6 cellular contexts compared by ENCODE assay signal in genomic region chr19:17394891-17395415, GRCh38. TPM values are rescaled to one million over a fixed set of nuclear protein-coding genes. Genes with fewer than 3 reads are reported as not detected.
A peak's percentile ranks its signal among the peaks of the same experiment; 100 is the strongest.
DNase-seq lines count a peak whose midpoint lies in the region; ATAC-seq and TF ChIP-seq lines count a peak whose summit lies in the region.

No MANE protein-coding gene starts in this region.

- peak; percentile 17 to 54 for ATAC-seq in lower lobe of right lung

- intact Hi-C loops in lower lobe of right lung (cut with DNase I), result no loop called here

- peak; percentile 75 for DNase-seq in EL
- DNase-seq in NOMO-1 treated with dmso at 0.1 percent for 144 hours (lab: John Stamatoyannopoulos, UW; ENCODE audit: unreplicated experiment), result peak; percentile 61
- DNase-seq in activated naive CD8-positive, alpha-beta T cell treated with anti-CD3 and anti-CD28 coated beads for 36 hours, result peak; percentile 33
- peak; percentile 80 for DNase-seq in lower lobe of right lung
- DNase-seq in hippocampal formation (lab: John Stamatoyannopoulos, UW), result no peak
- DNase-seq in DMS79 (lab: John Stamatoyannopoulos, UW), result no peak

- H3K4me1 ChIP-seq in lower lobe of right lung, result peaks cover 31% of the 10 kb centered on the region

- H3K36me3 Mint-ChIP-seq in activated naive CD8-positive, alpha-beta T cell treated with anti-CD3 and anti-CD28 coated beads for 36 hours, result peaks cover 10% of the 10 kb centered on the region

- H3K4me3 ChIP-seq in lower lobe of right lung, result no peak overlapping the region

- H3K27me3 ChIP-seq in lower lobe of right lung (ENCODE audit: low read depth), result peaks cover 4% of the 10 kb centered on the region

- peaks cover 17% of the 10 kb centered on the region for H3K4me1 Mint-ChIP-seq in activated naive CD8-positive, alpha-beta T cell treated with anti-CD3 and anti-CD28 coated beads for 36 hours

- no peak overlapping the region for H3K27ac ChIP-seq in lower lobe of right lung

- H3K9me3 ChIP-seq in lower lobe of right lung, result no peaks in the 10 kb centered on the region

- H3K27ac Mint-ChIP-seq in activated naive CD8-positive, alpha-beta T cell treated with anti-CD3 and anti-CD28 coated beads for 36 hours, result no peak overlapping the region

- H3K27me3 Mint-ChIP-seq in activated naive CD8-positive, alpha-beta T cell treated with anti-CD3 and anti-CD28 coated beads for 36 hours, result peaks cover 5% of the 10 kb centered on the region

- H3K4me3 Mint-ChIP-seq in activated naive CD8-positive, alpha-beta T cell treated with anti-CD3 and anti-CD28 coated beads for 36 hours, result no peak overlapping the region

- peak; percentile 78 for TF ChIP-seq CTCF in lower lobe of right lung (IDR thresholded peaks at IDR 0.05)

- peaks cover 10% of the 10 kb centered on the region for H3K36me3 ChIP-seq in lower lobe of right lung

- H3K9me3 Mint-ChIP-seq in activated naive CD8-positive, alpha-beta T cell treated with anti-CD3 and anti-CD28 coated beads for 36 hours, result no peaks in the 10 kb centered on the region

RNA-seq across cellular contexts. Expression of gene CCDC194, which starts 1.0 kb away (rescaled TPM):
- total RNA-seq in activated naive CD8-positive, alpha-beta T cell treated with anti-CD3 and anti-CD28 coated beads for 36 hours, result 1 to 10 TPM in 1 of 2 experiments, under 1 TPM in 1; 0.96 to 1.6 TPM
- 1.5 TPM for total RNA-seq in lower lobe of right lung

RNA-seq across cellular contexts. Expression of gene BST2, which starts 10.5 kb away (rescaled TPM):
- 10 to 100 TPM; 92.6 to 98.6 TPM for total RNA-seq in activated naive CD8-positive, alpha-beta T cell treated with anti-CD3 and anti-CD28 coated beads for 36 hours
- total RNA-seq in lower lobe of right lung, result 165 TPM

RNA-seq across cellular contexts. Expression of gene PLVAP, which starts 17.8 kb away (rescaled TPM):
- total RNA-seq in activated naive CD8-positive, alpha-beta T cell treated with anti-CD3 and anti-CD28 coated beads for 36 hours, result not detected
- total RNA-seq in lower lobe of right lung, result 25.9 TPM

RNA-seq across cellular contexts. Expression of gene MVB12A, which starts 24.9 kb away (rescaled TPM):
- total RNA-seq in activated naive CD8-positive, alpha-beta T cell treated with anti-CD3 and anti-CD28 coated beads for 36 hours, result 10 to 100 TPM; 26.4 to 27.4 TPM
- 45.3 TPM for total RNA-seq in lower lobe of right lung

RNA-seq across cellular contexts. Expression of gene TMEM221, which starts 53.5 kb away (rescaled TPM):
- total RNA-seq in activated naive CD8-positive, alpha-beta T cell treated with anti-CD3 and anti-CD28 coated beads for 36 hours, result not detected
- total RNA-seq in lower lobe of right lung, result not detected

Comparison
In these comparisons a context has a peak if more than half of its experiments do, and no peak if none do; other contexts are left out.
1. DNase-seq: peak in EL (single experiment), NOMO-1 treated with dmso at 0.1 percent for 144 hours (single experiment), activated naive CD8-positive, alpha-beta T cell treated with anti-CD3 and anti-CD28 coated beads for 36 hours (single experiment) and lower lobe of right lung (single experiment); none in hippocampal formation (0 of 2) and DMS79 (single experiment).
2. RNA of gene PLVAP, which starts 17.8 kb away (total RNA-seq): 25.9 TPM in lower lobe of right lung (single experiment); not detected in activated naive CD8-positive, alpha-beta T cell treated with anti-CD3 and anti-CD28 coated beads for 36 hours; every median in the first group is over 10 times any median in the second.